Comparison of ENCODE assay signal across 28 cellular contexts in the genomic region with DNA sequence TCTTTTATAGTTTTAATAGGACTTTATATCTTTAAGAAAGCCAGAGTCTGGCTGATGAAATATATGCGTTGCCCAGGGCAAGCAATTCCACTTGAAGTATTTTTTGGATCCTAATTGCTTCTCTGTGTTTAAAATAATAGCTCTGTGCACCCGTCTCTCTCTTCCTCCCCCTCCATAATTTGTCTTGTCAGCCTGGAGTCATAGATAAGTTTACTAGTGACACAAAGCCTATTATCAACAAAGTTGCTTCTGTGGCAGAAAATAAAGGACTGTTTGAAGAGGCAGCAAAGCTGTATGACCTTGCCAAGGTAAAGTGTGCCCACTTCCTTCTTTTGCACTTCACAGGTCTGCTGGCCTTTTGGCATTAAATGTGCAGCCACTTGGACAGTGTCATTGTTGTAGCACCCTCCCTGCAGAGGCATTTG. TPM values are rescaled to one million over a fixed set of nuclear protein-coding genes. Genes with fewer than 3 reads are reported as not detected.
DNase-seq lines count a peak whose midpoint lies in the region; ATAC-seq, FAIRE-seq and TF ChIP-seq lines count a peak whose summit lies in the region.
"Had no signal": no experiment of that assay in that cellular context is flagged by ENCODE, and none has a peak within 500 bp of the region (broad histone marks: within the 10 kb centered on the region; RNA-seq: fewer than 3 reads in every experiment).

No MANE protein-coding gene starts in this region.

- H3K27me3 Mint-ChIP-seq in activated CD8-positive, alpha-beta T cell treated with anti-CD3 and anti-CD28 coated beads for 36 hours: no peaks in the 10 kb centered on the region
- no peaks in the 10 kb centered on the region for H3K27me3 Mint-ChIP-seq in activated CD8-positive, alpha-beta T cell treated with anti-CD3 and anti-CD28 coated beads, Interleukin-2, amount 10 ng/mL, durations not matched to agents 7 days and 5 days (ENCODE audit: low read depth)
- H3K27me3 Mint-ChIP-seq in neural crest cell (ENCODE audit: low read depth): no peaks in the 10 kb centered on the region
- H3K27me3 Mint-ChIP-seq: IgD-negative memory B cell had no signal

- no peak overlapping the region for H3K4me2 ChIP-seq in GM12878 (ENCODE audit: control insufficient read depth, insufficient read depth)
- H3K4me2 ChIP-seq: BLaER1 treated with 17β-estradiol and CSF1 and Interleukin-3, amounts not matched to agents 10 nM and 100 nM had no signal

- H3K36me3 Mint-ChIP-seq in activated CD8-positive, alpha-beta T cell treated with anti-CD3 and anti-CD28 coated beads for 36 hours (ENCODE audit: low read depth): peaks cover 66% of the 10 kb centered on the region
- H3K36me3 Mint-ChIP-seq in activated CD8-positive, alpha-beta T cell treated with anti-CD3 and anti-CD28 coated beads, Interleukin-2, amount 10 ng/mL, durations not matched to agents 7 days and 5 days (ENCODE audit: low read depth): peaks cover 65% of the 10 kb centered on the region
- H3K36me3 Mint-ChIP-seq in neural crest cell (ENCODE audit: low read depth): peaks cover 8% of the 10 kb centered on the region

- no peak for TF ChIP-seq RAD21 in GM12878 (IDR thresholded peaks at IDR 0.05; ENCODE audit: insufficient read depth, low read depth, low read length)

- no peaks in the 10 kb centered on the region for H3K27me3 ChIP-seq in GM12878 (replicated peaks in 1 of 2; ENCODE audit: control insufficient read depth in 2 of 2, insufficient read depth in 2 of 2, low read length in 1 of 2)
- no peaks in the 10 kb centered on the region for H3K27me3 ChIP-seq in ovary
- H3K27me3 ChIP-seq: heart left ventricle, MG63 had no signal

- no peak for TF ChIP-seq EP300 in GM12878 (IDR thresholded peaks at IDR 0.05; ENCODE audit: borderline replicate concordance in 1 of 2, control insufficient read depth in 1 of 2, low read depth in 2 of 2, low read length in 2 of 2)
- TF ChIP-seq EP300 in ovary (IDR thresholded peaks at IDR 0.05): no peak

- H3K79me2 ChIP-seq in GM12878 (ENCODE audit: control insufficient read depth, insufficient read depth, low read length): no peaks in the 10 kb centered on the region

- POLR2A ChIA-PET in activated CD8-positive, alpha-beta T cell treated with anti-CD3 and anti-CD28 coated beads for 36 hours (lab: Charles Lee): no interaction called here
- POLR2A ChIA-PET in activated CD8-positive, alpha-beta T cell treated with anti-CD3 and anti-CD28 coated beads, Interleukin-2, amount 10 ng/mL, durations not matched to agents 7 days and 5 days (lab: Charles Lee): no interaction called here
- POLR2A ChIA-PET in GM12878 (lab: Charles Lee): no interaction called here

- H4K20me1 ChIP-seq in GM12878 (ENCODE audit: control insufficient read depth, insufficient read depth): no peaks in the 10 kb centered on the region

- no peak for DNase-seq in activated CD8-positive, alpha-beta T cell treated with anti-CD3 and anti-CD28 coated beads for 36 hours
- DNase-seq in activated CD8-positive, alpha-beta T cell treated with anti-CD3 and anti-CD28 coated beads, Interleukin-2, amount 10 ng/mL, durations not matched to agents 7 days and 5 days: no peak
- DNase-seq in GM12891 (ENCODE audit: insufficient read length, low spot score) (no peak), GM12878 (ENCODE audit: low read depth, low spot score) (no peak), neural crest cell (ENCODE audit: low read depth, low spot score) (no peak), ureter (ENCODE audit: low spot score) (no peak), ovary (no peak)
- DNase-seq: activated CD4-positive, CD25-positive, alpha-beta regulatory T cell; activated T-cell treated with anti-CD3 and anti-CD28 coated beads, Interleukin-2, amount 50 U/mL, for 72 hours; HCEC 1CT; heart left ventricle; MG63; NCI-H1436 treated with DMSO at 0.1 percent for 48 hours; NCI-H748 treated with DMSO at 0.1 percent for 48 hours; stimulated activated CD4-positive, alpha-beta T cell treated with anti-CD3 and anti-CD28 coated beads, Interleukin-4, amount 100 ng/mL, for 4 hours; T-helper 9 cell had no signal

- SMC1A ChIA-PET in GM12878 (lab: Charles Lee; ENCODE audit: uncharacterized antibody, unreplicated experiment): interaction anchor here (1.1 kb wide), 1 partner anchor 134 kb away, joined by 3 read pairs; no protein-coding TSS in a partner anchor

- no peak for TF ChIP-seq CTCF in activated CD8-positive, alpha-beta T cell treated with anti-CD3 and anti-CD28 coated beads for 36 hours (IDR thresholded peaks at IDR 0.05)
- TF ChIP-seq CTCF in GM12878 (IDR thresholded peaks at IDR 0.05 in 2 of 3, conservative IDR thresholded peaks at IDR 0.05 in 1 of 3; ENCODE audit: control insufficient read depth in 2 of 3, extremely low read depth in 1 of 3, insufficient read depth in 1 of 3, low read depth in 3 of 3, low read length in 3 of 3): no peak
- TF ChIP-seq CTCF in neural crest cell (conservative IDR thresholded peaks at IDR 0.05): no peak
- no peak for TF ChIP-seq CTCF in ovary (IDR thresholded peaks at IDR 0.05)

- no peaks in the 10 kb centered on the region for H3K9me3 ChIP-seq in GM12878 (replicated peaks; ENCODE audit: control insufficient read depth, insufficient read depth, low read length)
- H3K9me3 ChIP-seq in ovary: no peaks in the 10 kb centered on the region
- H3K9me3 ChIP-seq: BLaER1 treated with 17β-estradiol and CSF1 and Interleukin-3, amounts not matched to agents 10 nM and 100 nM; heart left ventricle; MG63 had no signal

- H3K4me3 Mint-ChIP-seq in activated CD8-positive, alpha-beta T cell treated with anti-CD3 and anti-CD28 coated beads for 36 hours: no peak overlapping the region
- no peak overlapping the region for H3K4me3 Mint-ChIP-seq in activated CD8-positive, alpha-beta T cell treated with anti-CD3 and anti-CD28 coated beads, Interleukin-2, amount 10 ng/mL, durations not matched to agents 7 days and 5 days
- no peak overlapping the region for H3K4me3 Mint-ChIP-seq in neural crest cell
- H3K4me3 Mint-ChIP-seq: activated T-cell treated with anti-CD3 and anti-CD28 coated beads, Interleukin-2, amount 50 U/mL, for 72 hours; IgD-negative memory B cell had no signal

- H3K36me3 ChIP-seq in GM12878 (ENCODE audit: control insufficient read depth in 2 of 2, insufficient read depth in 2 of 2, low read length in 1 of 2): peaks cover 15 to 20% of the 10 kb centered on the region in 2 experiments; a peak in 3 of 4 replicates
- H3K36me3 ChIP-seq in ovary: no peaks in the 10 kb centered on the region

- ATAC-seq in activated CD8-positive, alpha-beta T cell treated with anti-CD3 and anti-CD28 coated beads for 36 hours: no peak
- ATAC-seq in activated CD8-positive, alpha-beta T cell treated with anti-CD3 and anti-CD28 coated beads, Interleukin-2, amount 10 ng/mL, durations not matched to agents 7 days and 5 days: no peak
- no peak for ATAC-seq in GM12878
- no peak for ATAC-seq in HG02973 (IDR thresholded peaks at IDR 0.05; ENCODE audit: unreplicated experiment)
- ATAC-seq: activated naive CD4-positive, alpha-beta T cell treated with anti-CD3 and anti-CD28 coated beads, Interleukin-2, amount 50 U/mL, for 72 hours; activated T-cell treated with anti-CD3 and anti-CD28 coated beads, Interleukin-2, amount 50 U/mL, for 72 hours; left lobe of liver had no signal

- peaks cover 13% of the 10 kb centered on the region for H3K4me1 Mint-ChIP-seq in activated CD8-positive, alpha-beta T cell treated with anti-CD3 and anti-CD28 coated beads for 36 hours (ENCODE audit: low read depth)
- peaks cover 11% of the 10 kb centered on the region for H3K4me1 Mint-ChIP-seq in activated CD8-positive, alpha-beta T cell treated with anti-CD3 and anti-CD28 coated beads, Interleukin-2, amount 10 ng/mL, durations not matched to agents 7 days and 5 days (ENCODE audit: low read depth)
- peaks cover 11% of the 10 kb centered on the region for H3K4me1 Mint-ChIP-seq in neural crest cell

- peak overlapping the region; percentile 25 for H3K27ac Mint-ChIP-seq in activated CD8-positive, alpha-beta T cell treated with anti-CD3 and anti-CD28 coated beads for 36 hours
- no peak overlapping the region for H3K27ac Mint-ChIP-seq in activated CD8-positive, alpha-beta T cell treated with anti-CD3 and anti-CD28 coated beads, Interleukin-2, amount 10 ng/mL, durations not matched to agents 7 days and 5 days
- H3K27ac Mint-ChIP-seq in neural crest cell (ENCODE audit: unreplicated experiment): peak overlapping the region; percentile 15
- H3K27ac Mint-ChIP-seq: activated T-cell treated with anti-CD3 and anti-CD28 coated beads, Interleukin-2, amount 50 U/mL, for 72 hours had no signal

- FAIRE-seq in GM12891 (lab: Jason Lieb, UNC) (no peak), GM12878 (lab: Jason Lieb, UNC) (no peak)
- FAIRE-seq: endometrium, urothelium cell line had no signal

- H3K27ac ChIP-seq in GM12878 (ENCODE audit: control insufficient read depth, insufficient read depth) (no peak overlapping the region), ovary (no peak overlapping the region)
- H3K27ac ChIP-seq: BLaER1 treated with 17β-estradiol and CSF1 and Interleukin-3, amounts not matched to agents 10 nM and 100 nM; coronary artery; heart left ventricle; HL-60 had no signal

- CTCF ChIA-PET in activated CD8-positive, alpha-beta T cell treated with anti-CD3 and anti-CD28 coated beads for 36 hours (lab: Charles Lee): interaction anchor here (1.4 kb wide), 1 partner anchor 114 kb away, joined by 3 read pairs; no protein-coding TSS in a partner anchor
- CTCF ChIA-PET in activated CD8-positive, alpha-beta T cell treated with anti-CD3 and anti-CD28 coated beads, Interleukin-2, amount 10 ng/mL, durations not matched to agents 7 days and 5 days (lab: Charles Lee): interaction anchor here (1.2 kb wide), 1 partner anchor 24 kb away, joined by 3 read pairs; no protein-coding TSS in a partner anchor
- CTCF ChIA-PET in GM12878 (lab: Yijun Ruan, JAX): interaction anchor here (1.0 kb wide), 1 partner anchor 10 kb away, joined by 3 read pairs; no protein-coding TSS in a partner anchor

- intact Hi-C loops in activated CD8-positive, alpha-beta T cell treated with anti-CD3 and anti-CD28 coated beads for 36 hours (cut with micrococcal nuclease): no loop called here
- intact Hi-C loops in GM12878 (cut with micrococcal nuclease; ENCODE audit: unreplicated experiment) (no loop called here), ovary (cut with DNase I) (no loop called here)

- in situ Hi-C loops in GM12878 (cut with MboI): no loop called here

- H3K4me3 ChIP-seq in GM12878 (no peak overlapping the region), ovary (no peak overlapping the region)
- H3K4me3 ChIP-seq: BLaER1 treated with 17β-estradiol and CSF1 and Interleukin-3, amounts not matched to agents 10 nM and 100 nM; coronary artery; heart left ventricle; MG63 had no signal

- 94% methylated on average over 2 of the region's 2 CpGs for WGBS in GM12878 (ENCODE audit: insufficient coverage, insufficient replicate concordance, low lambda C conversion rate, missing lambda C conversion rate)
- 19 to 38% (median 34%) methylated on average over 2 of the region's 2 CpGs for WGBS in ovary, 3 donors

- BruUV-seq in GM12878 (replicated peaks; lab: Mats Ljungman, UMichigan): no TSS peak

- H3K4me1 ChIP-seq in GM12878 (ENCODE audit: control insufficient read depth, insufficient read depth, low read length) (no peaks in the 10 kb centered on the region), ovary (ENCODE audit: insufficient read depth) (no peaks in the 10 kb centered on the region)

- TF ChIP-seq POLR2A in GM12891 (IDR thresholded peaks at IDR 0.05; ENCODE audit: low read depth, low read length): no peak
- TF ChIP-seq POLR2A in GM12878 (IDR thresholded peaks at IDR 0.05; ENCODE audit: low read depth, low read length): no peak
- no peak for TF ChIP-seq POLR2A in ovary (IDR thresholded peaks at IDR 0.05)

- RAD21 ChIA-PET in GM12878 (lab: Charles Lee; ENCODE audit: unreplicated experiment): no interaction called here

- H3K9ac ChIP-seq in GM12878 (ENCODE audit: control insufficient read depth, insufficient read depth, low read length): no peak overlapping the region
- H3K9ac ChIP-seq: BLaER1 treated with 17β-estradiol and CSF1 and Interleukin-3, amounts not matched to agents 10 nM and 100 nM had no signal

- H3K9me3 Mint-ChIP-seq in activated CD8-positive, alpha-beta T cell treated with anti-CD3 and anti-CD28 coated beads for 36 hours: no peaks in the 10 kb centered on the region
- H3K9me3 Mint-ChIP-seq in activated CD8-positive, alpha-beta T cell treated with anti-CD3 and anti-CD28 coated beads, Interleukin-2, amount 10 ng/mL, durations not matched to agents 7 days and 5 days (ENCODE audit: insufficient read depth): no peaks in the 10 kb centered on the region
- H3K9me3 Mint-ChIP-seq in neural crest cell: no peaks in the 10 kb centered on the region
- H3K9me3 Mint-ChIP-seq: activated naive CD4-positive, alpha-beta T cell treated with anti-CD3 and anti-CD28 coated beads, Interleukin-2, amount 50 U/mL, for 72 hours; activated T-cell treated with anti-CD3 and anti-CD28 coated beads, Interleukin-2, amount 50 U/mL, for 72 hours; IgD-negative memory B cell had no signal

- no peak overlapping the region for H2AFZ ChIP-seq in GM12878 (ENCODE audit: control insufficient read depth, low read depth, low read length)

RNA-seq across cellular contexts. Expression of gene SLC12A3, which starts 28.6 kb away (rescaled TPM):
- not detected for total RNA-seq in activated CD8-positive, alpha-beta T cell treated with anti-CD3 and anti-CD28 coated beads for 36 hours
- not detected for total RNA-seq in activated CD8-positive, alpha-beta T cell treated with anti-CD3 and anti-CD28 coated beads, Interleukin-2, amount 10 ng/mL, durations not matched to agents 7 days and 5 days
- polyA plus RNA-seq in GM12891 (2012; ENCODE audit: low read depth, missing spikeins): 0.09 TPM
- total RNA-seq in GM12878 (2013; cell fraction: nucleolus; rRNA removed): 0.98 and 2.1 TPM in 2 replicates
- total RNA-seq in GM12878 (2014; rRNA removed) (3.4 and 4.0 TPM in 2 replicates), GM12878 (2014; rRNA removed; fragmentation: Illumina TruSeq; extraction: Trizol) (2.8 and 3.5 TPM in 2 replicates), GM12878 (2021) (4.8 and 5.2 TPM in 2 replicates), neural crest cell (not detected in 2 replicates), ureter (not detected), ovary (under 1 TPM in 1 of 7 donors, not detected in 6; 0.37 TPM)
- polyA plus RNA-seq in GM12878 (2011; ENCODE audit: low read depth): 0.21 TPM
- polyA plus RNA-seq in GM12878 (2011; rRNA removed) (0.05 and 0.16 TPM in 2 replicates), GM12878 (2014; fragmentation: Illumina TruSeq; extraction: Trizol) (4.9 and 5.9 TPM in 2 replicates), GM12878 (2014; fragmentation: Nextera tagmentation; extraction: Ambion mirVana) (1 to 10 TPM in 1 of 2 experiments, under 1 TPM in 1; 0.95 to 1.0 TPM), GM12878 (2014; rRNA removed) (5.1 and 6.3 TPM in 2 replicates), GM12878 (2016; fragmentation: Nextera tagmentation; extraction: Ambion mirVana) (1 to 10 TPM; 2.8 TPM), ovary (under 1 TPM in 1 of 2 donors, not detected in 1; 0.04 TPM)
- 0.10 and 0.16 TPM in 2 replicates for polyA plus RNA-seq in GM12878 (2011; cell fraction: cytosol; rRNA removed)
- 0.13 and 0.35 TPM in 2 replicates for polyA plus RNA-seq in GM12878 (2011; cell fraction: nucleus; rRNA removed)
- 0.38 and 0.55 TPM in 2 replicates for polyA plus RNA-seq in GM12878 (2012)
- 0.21 and 0.22 TPM in 2 replicates for polyA minus RNA-seq in GM12878 (2011; rRNA and poly(A)+ RNA removed)
- 1.0 and 2.3 TPM in 2 replicates for polyA minus RNA-seq in GM12878 (2011; cell fraction: cytosol; rRNA and poly(A)+ RNA removed)
- 0.29 TPM in 1 of 2 replicates, not detected in the other for polyA minus RNA-seq in GM12878 (2011; cell fraction: nucleus; rRNA and poly(A)+ RNA removed)
- total RNA-seq: A673; activated CD8-positive, alpha-beta memory T cell treated with anti-CD3 and anti-CD28 coated beads for 36 hours; activated naive CD4-positive, alpha-beta T cell treated with anti-CD3 and anti-CD28 coated beads, Interleukin-2, amount 50 U/mL, for 72 hours; activated T-cell treated with anti-CD3 and anti-CD28 coated beads, Interleukin-2, amount 50 U/mL, for 72 hours; fibroblast of lung; left lobe of liver had no signal
- polyA plus RNA-seq: fibroblast of lung, heart left ventricle had no signal
